In genomic region chr17:72117748-72118587, GRCh38 we compare ENCODE assay signal across 1 cellular context.
TF ChIP-seq lines count a peak whose summit lies in the region.

No MANE protein-coding gene starts in this region.

TF ChIP-seq in HEK293, 187 proteins besides CTCF, POLR2A, EP300 and RAD21 (continued from another document):
- TF ChIP-seq ZSCAN5A (tag by site-specific recombination; IDR thresholded peaks at IDR 0.05): no peak
TF ChIP-seq in HEK293: peak in this region for 0.
